ENCODE assay signal across 12 cellular contexts in genomic region chr1:24963099-24963872, GRCh38. TPM values are rescaled to one million over a fixed set of nuclear protein-coding genes. Genes with fewer than 3 reads are reported as not detected.
A peak's percentile ranks its signal among the peaks of the same experiment; 100 is the strongest.
DNase-seq lines count a peak whose midpoint lies in the region; FAIRE-seq and TF ChIP-seq lines count a peak whose summit lies in the region.
"Had no signal": no experiment of that assay in that cellular context is flagged by ENCODE, and none has a peak within 500 bp of the region (broad histone marks: within the 10 kb centered on the region; RNA-seq: fewer than 3 reads in every experiment).

No MANE protein-coding gene starts in this region.

- H3K4me2 ChIP-seq in Karpas-422 (ENCODE audit: low read depth, low read length, poor library complexity, severe bottlenecking), result no peak overlapping the region

- no peaks in the 10 kb centered on the region for H4K20me1 ChIP-seq in Karpas-422 (ENCODE audit: insufficient read depth, low read depth, low read length)

- H3K9me3 Mint-ChIP-seq in activated naive CD4-positive, alpha-beta T cell treated with anti-CD3 and anti-CD28 coated beads for 36 hours, result no peaks in the 10 kb centered on the region

- TF ChIP-seq CTCF in RWPE1 (conservative IDR thresholded peaks at IDR 0.05; ENCODE audit: low read depth), result no peak

- peaks cover 54% of the 10 kb centered on the region for H3K36me3 Mint-ChIP-seq in activated naive CD4-positive, alpha-beta T cell treated with anti-CD3 and anti-CD28 coated beads for 36 hours (ENCODE audit: low read depth)

- H3K9me2 ChIP-seq in Karpas-422 (replicated peaks; ENCODE audit: insufficient read depth, low read length), result no peaks in the 10 kb centered on the region

- peak overlapping the region; percentile 98 for H3K27ac Mint-ChIP-seq in activated naive CD4-positive, alpha-beta T cell treated with anti-CD3 and anti-CD28 coated beads for 36 hours

- peaks cover 81% of the 10 kb centered on the region for H3K4me1 Mint-ChIP-seq in activated naive CD4-positive, alpha-beta T cell treated with anti-CD3 and anti-CD28 coated beads for 36 hours (ENCODE audit: low read depth)

- peak; percentile 67 for FAIRE-seq in GM12892 (lab: Jason Lieb, UNC)
- FAIRE-seq: H1 had no signal

- H3K4me3 ChIP-seq in Karpas-422 (ENCODE audit: low read length), result no peak overlapping the region

- no peak overlapping the region for H2AFZ ChIP-seq in Karpas-422 (ENCODE audit: low read length)

- no peaks in the 10 kb centered on the region for H3K27me3 ChIP-seq in Karpas-422 (ENCODE audit: low read length)

- POLR2A ChIA-PET in RWPE1 (lab: Yijun Ruan, JAX; ENCODE audit: low non-redundant PET), result no interaction called here

- peaks cover 10% of the 10 kb centered on the region; the same call in 1 of the 2 replicates for H3K4me1 ChIP-seq in Karpas-422 (ENCODE audit: low read length)

- H3K27me3 Mint-ChIP-seq in activated naive CD4-positive, alpha-beta T cell treated with anti-CD3 and anti-CD28 coated beads for 36 hours (ENCODE audit: low read depth), result no peaks in the 10 kb centered on the region

- intact Hi-C loops in activated naive CD4-positive, alpha-beta T cell treated with anti-CD3 and anti-CD28 coated beads for 36 hours (cut with micrococcal nuclease), result loop anchor here (1.0 to 10.0 kb wide), 4 partner anchors 33 to 478 kb away; partner anchors contain the start of genes RUNX3 and SYF2
- intact Hi-C loops in posterior vena cava (cut with DNase I), result no loop called here

- H3K4me3 Mint-ChIP-seq in activated naive CD4-positive, alpha-beta T cell treated with anti-CD3 and anti-CD28 coated beads for 36 hours, result peak overlapping the region; percentile 92

- no peaks in the 10 kb centered on the region for H3K9me3 ChIP-seq in Karpas-422 (ENCODE audit: low read length)

- H3K27ac ChIP-seq in Karpas-422 (ENCODE audit: low read length) (no peak overlapping the region), RWPE1 (no peak overlapping the region)

- no peaks in the 10 kb centered on the region for H3K79me2 ChIP-seq in Karpas-422 (ENCODE audit: low read length)

- no peak for TF ChIP-seq POLR2A in GM12892 (IDR thresholded peaks at IDR 0.05; ENCODE audit: low read depth, low read length)

- DNase-seq in GM12892 (ENCODE audit: insufficient read length), result no peak
- peak; percentile 75 for DNase-seq in Karpas-422
- DNase-seq in activated naive CD4-positive, alpha-beta T cell treated with anti-CD3 and anti-CD28 coated beads for 36 hours, result peak; percentile 70
- DNase-seq in posterior vena cava (ENCODE audit: low spot score), result peak; percentile 72
- no peak for DNase-seq in dedifferentiated amniotic fluid mesenchymal stem cell (ENCODE audit: extremely low spot score)
- no peak for DNase-seq in RWPE1 (ENCODE audit: low spot score)
- no peak for DNase-seq in DMS53 treated with DMSO at 0.1 percent for 48 hours (lab: John Stamatoyannopoulos, UW; ENCODE audit: unreplicated experiment)
- DNase-seq: foreskin melanocyte; NCI-H187; stimulated activated CD4-positive, alpha-beta T cell treated with anti-CD3 and anti-CD28 coated beads, Interleukin-4, amount 100 ng/mL, for 24 hours; SW 1271 had no signal

- H3K36me3 ChIP-seq in Karpas-422 (ENCODE audit: insufficient read depth, low read length), result no peaks in the 10 kb centered on the region

- H3K9ac ChIP-seq in Karpas-422 (ENCODE audit: low read length), result no peak overlapping the region

- CTCF ChIA-PET in activated naive CD4-positive, alpha-beta T cell treated with anti-CD3 and anti-CD28 coated beads for 36 hours (lab: Charles Lee), result interaction anchor here (0.6 to 8.0 kb wide), 18 partner anchors 8 to 138 kb away, joined by 3 to 60 read pairs (median 5); partner anchors contain the start of gene RUNX3
- CTCF ChIA-PET in RWPE1 (lab: Yijun Ruan, JAX), result interaction anchor here (1.2 kb wide), 1 partner anchor 9 kb away, joined by 4 read pairs; no protein-coding TSS in a partner anchor

RNA-seq across cellular contexts. Expression of gene RUNX3, which starts 33.2 kb away (rescaled TPM):
- polyA plus RNA-seq in GM12892 (2012; ENCODE audit: missing spikeins), result 38.6 TPM
- total RNA-seq in Karpas-422 (2014; rRNA removed; shearing (Covaris generic); ENCODE audit: low replicate concordance), result 35.2 and 36.6 TPM in 2 replicates
- total RNA-seq in activated naive CD4-positive, alpha-beta T cell treated with anti-CD3 and anti-CD28 coated beads for 36 hours, result 10 to 100 TPM; 72.3 to 83.8 TPM
- 1 to 10 TPM; 5.0 to 8.9 TPM for total RNA-seq in posterior vena cava

Comparison
In these comparisons a context has a peak if more than half of its experiments do, and no peak if none do; other contexts are left out.
1. DNase-seq: peak in Karpas-422 (single experiment), activated naive CD4-positive, alpha-beta T cell treated with anti-CD3 and anti-CD28 coated beads for 36 hours (single experiment) and posterior vena cava (single experiment); none in GM12892 (single experiment), dedifferentiated amniotic fluid mesenchymal stem cell (single experiment), RWPE1 (single experiment) and DMS53 treated with DMSO at 0.1 percent for 48 hours (single experiment).